In genomic region chr11:64571410-64572091, GRCh38 we compare ENCODE assay signal across 17 cellular contexts. TPM values are rescaled to one million over a fixed set of nuclear protein-coding genes. Genes with fewer than 3 reads are reported as not detected.
DNase-seq lines count a peak whose midpoint lies in the region; ATAC-seq and TF ChIP-seq lines count a peak whose summit lies in the region.
"Had no signal": no experiment of that assay in that cellular context is flagged by ENCODE, and none has a peak within 500 bp of the region (broad histone marks: within the 10 kb centered on the region; RNA-seq: fewer than 3 reads in every experiment).

No MANE protein-coding gene starts in this region.

- H3K18ac ChIP-seq in IMR-90 (ENCODE audit: low read depth, low read length): no peak overlapping the region

- POLR2A ChIA-PET in Caco-2 (lab: Charles Lee): interaction anchor here (0.5 kb wide), 1 partner anchor 14 kb away, joined by 3 read pairs; no protein-coding TSS in a partner anchor
- POLR2A ChIA-PET in IMR-90 (lab: Charles Lee; ENCODE audit: unreplicated experiment): no interaction called here
- POLR2A ChIA-PET in GM10248 (lab: Yijun Ruan, JAX): no interaction called here

- H3K27ac ChIP-seq in IMR-90 (ENCODE audit: insufficient read depth, low read length): no peak overlapping the region

- H3K4me1 Mint-ChIP-seq in Caco-2 (ENCODE audit: low read depth, unreplicated experiment): peaks cover 18% of the 10 kb centered on the region
- peaks cover 2% of the 10 kb centered on the region for H3K4me1 Mint-ChIP-seq in endothelial cell (ENCODE audit: unreplicated experiment)
- H3K4me1 Mint-ChIP-seq: central memory CD8-positive, alpha-beta T cell had no signal

- no peak overlapping the region for H3K4me2 ChIP-seq in IMR-90 (ENCODE audit: low read depth, low read length)

- H3K4me3 ChIP-seq in Caco-2 (ENCODE audit: low read depth, low read length): no peak overlapping the region
- no peak overlapping the region for H3K4me3 ChIP-seq in IMR-90 (ENCODE audit: insufficient read depth, low read depth, low read length)
- H3K4me3 ChIP-seq in lower leg skin (ENCODE audit: low read depth, poor library complexity, severe bottlenecking): no peak overlapping the region

- H2AK5ac ChIP-seq in IMR-90 (ENCODE audit: low read depth, low read length): no peak overlapping the region

- no peak overlapping the region for H4K8ac ChIP-seq in IMR-90 (ENCODE audit: low read depth in 2 of 2, low read length in 2 of 2)

- H4K20me1 ChIP-seq in IMR-90 (ENCODE audit: insufficient read depth, low read length): no peaks in the 10 kb centered on the region

- CTCF ChIA-PET in Caco-2 (lab: Charles Lee) (interaction anchor here (0.6 kb wide), 1 partner anchor 121 kb away, joined by 3 read pairs; no protein-coding TSS in a partner anchor), IMR-90 (lab: Yijun Ruan, JAX) (no interaction called here), GM10248 (lab: Yijun Ruan, JAX) (no interaction called here)

- BruUV-seq in Caco-2 (replicated peaks; lab: Mats Ljungman, UMichigan): no TSS peak
- no TSS peak for BruUV-seq in IMR-90 (replicated peaks; lab: Mats Ljungman, UMichigan)

- H2BK120ac ChIP-seq in IMR-90 (ENCODE audit: low read depth, low read length): no peak overlapping the region

- intact Hi-C loops in Caco-2 (cut with micrococcal nuclease; ENCODE audit: unreplicated experiment) (no loop called here), IMR-90 (cut with micrococcal nuclease) (no loop called here), lower leg skin (cut with DNase I; ENCODE audit: low total_unique reads) (no loop called here)

- no peak overlapping the region for H2BK15ac ChIP-seq in IMR-90 (ENCODE audit: low read depth, low read length)

- no peak overlapping the region for H2BK5ac ChIP-seq in IMR-90 (ENCODE audit: low read depth, low read length, poor library complexity, severe bottlenecking)

- no peak overlapping the region for H2BK20ac ChIP-seq in IMR-90 (ENCODE audit: low read depth, low read length)

- no peak overlapping the region for H3K4ac ChIP-seq in IMR-90 (ENCODE audit: low read depth, low read length)

- TF ChIP-seq RAD21 in IMR-90 (IDR thresholded peaks at IDR 0.05; ENCODE audit: low read length): no peak

- no peak overlapping the region for H4K5ac ChIP-seq in IMR-90 (ENCODE audit: low read depth, low read length)

- H3K4me1 ChIP-seq in Caco-2 (peaks cover 22% of the 10 kb centered on the region), IMR-90 (ENCODE audit: control insufficient read depth, insufficient read depth, low read length) (no peaks in the 10 kb centered on the region)

- peaks cover 4% of the 10 kb centered on the region for H3K36me3 Mint-ChIP-seq in Caco-2 (ENCODE audit: insufficient read depth, unreplicated experiment)
- H3K36me3 Mint-ChIP-seq in endothelial cell (ENCODE audit: low read depth, unreplicated experiment): no peaks in the 10 kb centered on the region
- H3K36me3 Mint-ChIP-seq: activated CD8-positive, alpha-beta memory T cell treated with anti-CD3 and anti-CD28 coated beads, Interleukin-2, amount 10 ng/mL, durations not matched to agents 7 days and 5 days; activated naive CD4-positive, alpha-beta T cell treated with anti-CD3 and anti-CD28 coated beads, Interleukin-2, amount 50 U/mL, for 24 hours had no signal

- H3K9me3 Mint-ChIP-seq in Caco-2 (ENCODE audit: unreplicated experiment) (peaks cover 1% of the 10 kb centered on the region), endothelial cell (ENCODE audit: unreplicated experiment) (no peaks in the 10 kb centered on the region)
- H3K9me3 Mint-ChIP-seq: activated naive CD4-positive, alpha-beta T cell treated with anti-CD3 and anti-CD28 coated beads, Interleukin-2, amount 50 U/mL, for 24 hours; central memory CD8-positive, alpha-beta T cell had no signal

- H3K79me1 ChIP-seq in IMR-90 (ENCODE audit: low read depth in 1 of 2, low read length in 2 of 2): no peaks in the 10 kb centered on the region

- no peak overlapping the region for H2AK9ac ChIP-seq in IMR-90 (replicated peaks; ENCODE audit: low read depth, low read length, poor library complexity)

- no peak for ATAC-seq in IMR-90 (ENCODE audit: low read depth)
- no peak for ATAC-seq in HG03378 (IDR thresholded peaks at IDR 0.05; ENCODE audit: unreplicated experiment)
- ATAC-seq: activated CD8-positive, alpha-beta memory T cell treated with anti-CD3 and anti-CD28 coated beads, Interleukin-2, amount 10 ng/mL, durations not matched to agents 7 days and 5 days; stimulated activated naive CD8-positive, alpha-beta T cell treated with anti-CD3 and anti-CD28 coated beads, Interleukin-15, Interleukin-2, amounts not matched to agents 100 U/mL and 50 U/mL, for 24 hours had no signal

- peak in 1 of 2 experiments; percentile 35 for DNase-seq in Caco-2
- DNase-seq in IMR-90: no peak
- peak; percentile 65 for DNase-seq in cerebellum (ENCODE audit: low spot score)
- peak; percentile 47 to 84 for DNase-seq in lower leg skin (ENCODE audit: low spot score in 2 of 2)
- no peak for DNase-seq in GM10248 (ENCODE audit: extremely low spot score)
- no peak for DNase-seq in endothelial cell (ENCODE audit: low spot score)
- DNase-seq in SHP77 treated with DMSO at 0.1 percent for 48 hours (lab: John Stamatoyannopoulos, UW): no peak
- DNase-seq: activated CD8-positive, alpha-beta memory T cell treated with anti-CD3 and anti-CD28 coated beads, Interleukin-2, amount 10 ng/mL, durations not matched to agents 7 days and 5 days; DND-41; NCI-H446 treated with DMSO at 0.1 percent for 48 hours; stimulated activated CD4-positive, alpha-beta T cell treated with anti-CD3 and anti-CD28 coated beads, Interleukin-4, amount 100 ng/mL, for 4 hours; stimulated activated naive CD8-positive, alpha-beta T cell treated with anti-CD3 and anti-CD28 coated beads, Interleukin-15, Interleukin-2, amounts not matched to agents 100 U/mL and 50 U/mL, for 24 hours had no signal

- dilution Hi-C loops in IMR-90 (cut with HindIII; ENCODE audit: low sequenced_read_pairs, unreplicated experiment): no loop called here

- H4K91ac ChIP-seq in IMR-90 (ENCODE audit: insufficient read depth, low read depth, low read length): no peak overlapping the region

- H3K9me3 ChIP-seq in Caco-2 (no peaks in the 10 kb centered on the region), IMR-90 (ENCODE audit: control insufficient read depth, insufficient read depth, low read length) (no peaks in the 10 kb centered on the region)

- H3K27me3 ChIP-seq in Caco-2 (replicated peaks; ENCODE audit: control insufficient read depth, insufficient read depth, low read length) (no peaks in the 10 kb centered on the region), IMR-90 (ENCODE audit: control insufficient read depth, insufficient read depth, low read length) (peaks cover 35% of the 10 kb centered on the region)

- TF ChIP-seq POLR2A in IMR-90 (IDR thresholded peaks at IDR 0.05; ENCODE audit: low read depth, low read length) (no peak), lower leg skin (IDR thresholded peaks at IDR 0.05) (no peak)

- TF ChIP-seq CTCF in Caco-2 (IDR thresholded peaks at IDR 0.05; ENCODE audit: insufficient read depth in 1 of 2, low read depth in 1 of 2, low read length in 1 of 2, severe bottlenecking in 1 of 2, unreplicated experiment in 1 of 2): no peak
- TF ChIP-seq CTCF in IMR-90 (conservative IDR thresholded peaks at IDR 0.05; ENCODE audit: low read depth, low read length): no peak
- TF ChIP-seq CTCF in lower leg skin (IDR thresholded peaks at IDR 0.05): no peak
- TF ChIP-seq CTCF in GM10248 (IDR thresholded peaks at IDR 0.05; ENCODE audit: control extremely low read depth, extremely low read depth, low read depth, missing control alignments): no peak
- no peak for TF ChIP-seq CTCF in endothelial cell (IDR thresholded peaks at IDR 0.05; ENCODE audit: unreplicated experiment)

- H2AFZ ChIP-seq in IMR-90 (replicated peaks; ENCODE audit: low read length, poor library complexity): peak overlapping the region; percentile 58

- H3K9ac ChIP-seq in IMR-90 (ENCODE audit: low read depth, low read length): no peak overlapping the region

- WGBS in IMR-90 (ENCODE audit: extremely low coverage in 2 of 2, insufficient read length in 1 of 2), 2 experiments: 63% methylated on average over 7 of the region's 22 CpGs; no CpG with 5 or more reads in 1 of the 2 experiments
- WGBS in lower leg skin, 2 donors: 49 to 61% methylated on average over 15 to 22 of the region's 22 CpGs

- no peaks in the 10 kb centered on the region for H3K36me3 ChIP-seq in Caco-2 (ENCODE audit: control insufficient read depth, insufficient read depth, low read length)
- no peaks in the 10 kb centered on the region for H3K36me3 ChIP-seq in IMR-90 (ENCODE audit: control insufficient read depth, insufficient read depth, low read length)

- H3K56ac ChIP-seq in IMR-90 (ENCODE audit: extremely low read depth, insufficient read depth, low read length): no peak overlapping the region

- H3K4me3 Mint-ChIP-seq in Caco-2 (ENCODE audit: unreplicated experiment): no peak overlapping the region
- H3K4me3 Mint-ChIP-seq in endothelial cell (ENCODE audit: unreplicated experiment): no peak overlapping the region
- H3K4me3 Mint-ChIP-seq: activated CD8-positive, alpha-beta memory T cell treated with anti-CD3 and anti-CD28 coated beads, Interleukin-2, amount 10 ng/mL, durations not matched to agents 7 days and 5 days; activated naive CD4-positive, alpha-beta T cell treated with anti-CD3 and anti-CD28 coated beads, Interleukin-2, amount 50 U/mL, for 24 hours; central memory CD8-positive, alpha-beta T cell had no signal

- no peaks in the 10 kb centered on the region for H3K27me3 Mint-ChIP-seq in Caco-2 (ENCODE audit: insufficient read depth, unreplicated experiment)
- peaks cover 1% of the 10 kb centered on the region for H3K27me3 Mint-ChIP-seq in endothelial cell (ENCODE audit: unreplicated experiment)
- H3K27me3 Mint-ChIP-seq: activated naive CD4-positive, alpha-beta T cell treated with anti-CD3 and anti-CD28 coated beads, Interleukin-2, amount 50 U/mL, for 24 hours had no signal

- in situ Hi-C loops in IMR-90 (cut with MboI; ENCODE audit: low sequenced_read_pairs): no loop called here

- H3K27ac Mint-ChIP-seq in Caco-2 (ENCODE audit: unreplicated experiment) (peak overlapping the region; percentile 24), endothelial cell (ENCODE audit: unreplicated experiment) (no peak overlapping the region)
- H3K27ac Mint-ChIP-seq: activated CD8-positive, alpha-beta memory T cell treated with anti-CD3 and anti-CD28 coated beads, Interleukin-2, amount 10 ng/mL, durations not matched to agents 7 days and 5 days; activated naive CD4-positive, alpha-beta T cell treated with anti-CD3 and anti-CD28 coated beads, Interleukin-2, amount 50 U/mL, for 24 hours had no signal

- no peak overlapping the region for H3K23ac ChIP-seq in IMR-90 (ENCODE audit: low read depth, low read length)

- no peaks in the 10 kb centered on the region for H3K9me1 ChIP-seq in IMR-90 (ENCODE audit: insufficient read depth, low read length)

- no peak overlapping the region for H3K14ac ChIP-seq in IMR-90 (replicated peaks; ENCODE audit: low read depth, low read length)

RNA-seq across cellular contexts. Expression of gene SLC22A11, which starts 15.8 kb away (rescaled TPM):
- 9.1 and 11.2 TPM in 2 replicates for total RNA-seq in Caco-2 (2022)
- not detected in 2 replicates for total RNA-seq in IMR-90 (2012; rRNA removed)
- polyA plus RNA-seq in IMR-90 (2012; rRNA removed): not detected in 2 replicates
- not detected in 2 replicates for polyA plus RNA-seq in IMR-90 (2012; cell fraction: cytosol; rRNA removed)
- not detected in 2 replicates for polyA plus RNA-seq in IMR-90 (2012; cell fraction: nucleus; rRNA removed; ENCODE audit: low replicate concordance)
- total RNA-seq in cerebellum: not detected
- under 1 TPM in 1 of 4 donors, not detected in 3; 0.13 TPM for total RNA-seq in lower leg skin
- total RNA-seq in endothelial cell (ENCODE audit: unreplicated experiment): not detected
- total RNA-seq: activated CD8-positive, alpha-beta memory T cell treated with anti-CD3 and anti-CD28 coated beads, Interleukin-2, amount 10 ng/mL, durations not matched to agents 7 days and 5 days had no signal
- polyA plus RNA-seq: BJ had no signal

RNA-seq across cellular contexts. Expression of gene SLC22A12, which starts 19.5 kb away (rescaled TPM):
- total RNA-seq in Caco-2 (2022) (not detected in 2 replicates), IMR-90 (2012; rRNA removed) (not detected in 2 replicates), cerebellum (not detected), lower leg skin (not detected), endothelial cell (ENCODE audit: unreplicated experiment) (not detected)
- polyA plus RNA-seq in IMR-90 (2012; rRNA removed): not detected in 2 replicates
- not detected in 2 replicates for polyA plus RNA-seq in IMR-90 (2012; cell fraction: cytosol; rRNA removed)
- not detected in 2 replicates for polyA plus RNA-seq in IMR-90 (2012; cell fraction: nucleus; rRNA removed; ENCODE audit: low replicate concordance)
- total RNA-seq: activated CD8-positive, alpha-beta memory T cell treated with anti-CD3 and anti-CD28 coated beads, Interleukin-2, amount 10 ng/mL, durations not matched to agents 7 days and 5 days; mucosa of gallbladder had no signal
- polyA plus RNA-seq: BJ had no signal

Comparison
In these comparisons a context has a peak if more than half of its experiments do, and no peak if none do; other contexts are left out.
1. DNase-seq: peak in cerebellum (single experiment) and lower leg skin (2 of 2); none in IMR-90 (single experiment), GM10248 (single experiment), endothelial cell (single experiment) and SHP77 treated with DMSO at 0.1 percent for 48 hours (single experiment).